8 cellular contexts compared by ENCODE assay signal in genomic region chr16:31352344-31353115, GRCh38. TPM values are rescaled to one million over a fixed set of nuclear protein-coding genes. Genes with fewer than 3 reads are reported as not detected.
DNase-seq lines count a peak whose midpoint lies in the region; FAIRE-seq and TF ChIP-seq lines count a peak whose summit lies in the region.
"Had no signal": no experiment of that assay in that cellular context is flagged by ENCODE, and none has a peak within 500 bp of the region (broad histone marks: within the 10 kb centered on the region; RNA-seq: fewer than 3 reads in every experiment).

No MANE protein-coding gene starts in this region.

- TF ChIP-seq CTCF in NB4 (IDR thresholded peaks at IDR 0.05; ENCODE audit: low read depth, low read length) (no peak), osteoblast (IDR thresholded peaks at IDR 0.05; ENCODE audit: extremely low read depth, low read depth, low read length) (no peak)

- H3K4me1 ChIP-seq in osteoblast (ENCODE audit: insufficient read depth, low read length) = peaks cover 5% of the 10 kb centered on the region

- H3K9me3 ChIP-seq in osteoblast (ENCODE audit: low read depth, low read length) = no peaks in the 10 kb centered on the region

- in situ Hi-C loops in ACHN (cut with HindIII; ENCODE audit: low pct_ligation_motif_present, low pct_unique_long_range_greater_than_20kb, low sequenced_read_pairs) = no loop called here

- FAIRE-seq in GM12892 (lab: Jason Lieb, UNC) = peak; percentile 77

- H3K4me3 ChIP-seq in NB4 (ENCODE audit: low read depth, low read length) = no peak overlapping the region
- H3K4me3 ChIP-seq in osteoblast (ENCODE audit: insufficient read depth, low read length) = no peak overlapping the region

- peak; percentile 46; the same call in 1 of the 2 replicates for TF ChIP-seq POLR2A in GM12892 (IDR thresholded peaks at IDR 0.05; ENCODE audit: low read depth, low read length)
- TF ChIP-seq POLR2A in NB4 (IDR thresholded peaks at IDR 0.05; ENCODE audit: extremely low read depth, insufficient read length) = no peak

- no peaks in the 10 kb centered on the region for H4K20me1 ChIP-seq in osteoblast (ENCODE audit: insufficient read depth, low read length)

- no peak for DNase-seq in GM12892 (ENCODE audit: insufficient read length)
- peak; percentile 86 for DNase-seq in NB4 (ENCODE audit: low read depth)
- DNase-seq in caudate nucleus (lab: John Stamatoyannopoulos, UW) = peak in 1 of 61 donors; percentile 32
- DNase-seq in osteoblast (ENCODE audit: insufficient read length, low spot score, missing footprints) = peak; percentile 46
- DNase-seq in T-helper 9 cell = no peak
- no peak for DNase-seq in mesenteric fat pad (ENCODE audit: low spot score)
- no peak for DNase-seq in ACHN
- DNase-seq: occipital lobe had no signal

- peak overlapping the region; percentile 56 for H2AFZ ChIP-seq in osteoblast (ENCODE audit: low read length)

- H3K27ac ChIP-seq in caudate nucleus (ENCODE audit: low read depth, low read length) (peak overlapping the region; percentile 13), osteoblast (ENCODE audit: low read depth, low read length) (no peak overlapping the region)

- no peaks in the 10 kb centered on the region for H3K79me2 ChIP-seq in osteoblast (ENCODE audit: insufficient read depth, low read length)

- no peaks in the 10 kb centered on the region for H3K36me3 ChIP-seq in osteoblast (ENCODE audit: insufficient read depth, low read length)

- no peaks in the 10 kb centered on the region for H3K27me3 ChIP-seq in osteoblast (ENCODE audit: insufficient read depth, low read length)

- H3K4me2 ChIP-seq in osteoblast (ENCODE audit: insufficient read depth, low read length) = no peak overlapping the region

RNA-seq across cellular contexts. Expression of gene ITGAX, which starts 2.4 kb away (rescaled TPM):
- 22.0 TPM for polyA plus RNA-seq in GM12892 (2012; ENCODE audit: missing spikeins)
- under 0.01 and 0.36 TPM in 2 replicates for total RNA-seq in osteoblast
- 36.4 TPM for total RNA-seq in mesenteric fat pad

RNA-seq across cellular contexts. Expression of gene ITGAD, which starts 40.6 kb away (rescaled TPM):
- polyA plus RNA-seq in GM12892 (2012; ENCODE audit: missing spikeins) = 0.23 TPM
- total RNA-seq in osteoblast (not detected in 2 replicates), mesenteric fat pad (0.39 TPM)
- total RNA-seq: occipital lobe had no signal

Comparison
In these comparisons a context has a peak if more than half of its experiments do, and no peak if none do; other contexts are left out.
1. DNase-seq: peak in NB4 (single experiment) and osteoblast (single experiment); none in GM12892 (single experiment), T-helper 9 cell (single experiment), mesenteric fat pad (single experiment) and ACHN (single experiment).
2. RNA of gene ITGAX, which starts 2.4 kb away (total RNA-seq): 36.4 TPM in mesenteric fat pad (single experiment); under 0.01 to 0.36 TPM in osteoblast; every median in the first group is over 10 times any median in the second.